Comparison of ENCODE assay signal across 8 cellular contexts in genomic region chr12:2624543-2625266, GRCh38.
DNase-seq lines count a peak whose midpoint lies in the region; ATAC-seq and TF ChIP-seq lines count a peak whose summit lies in the region.

No MANE protein-coding gene starts in this region.

- TF ChIP-seq POLR2A in thyroid gland (IDR thresholded peaks at IDR 0.05), result no peak

- in situ Hi-C loops in GM13977 (cut with MboI; ENCODE audit: low pct_unique_long_range_greater_than_20kb, low sequenced_read_pairs, unreplicated experiment), result no loop called here

- no peak for DNase-seq in AG10803 (ENCODE audit: low read depth)
- no peak for DNase-seq in GM13977 (ENCODE audit: low spot score)
- DNase-seq in SJCRH30, result peak; percentile 38 to 51
- DNase-seq in foreskin fibroblast, result peak; percentile 21 to 75
- no peak for DNase-seq in thyroid gland
- no peak for DNase-seq in activated CD8-positive, alpha-beta memory T cell treated with anti-CD3 and anti-CD28 coated beads, Interleukin-2, amount 50 U/mL, for 4 hours
- DNase-seq in NCI-H1436 (lab: John Stamatoyannopoulos, UW), result no peak

- WGBS in thyroid gland, 2 donors, result 67 to 75% methylated on average over 19 of the region's 19 CpGs

- H3K36me3 ChIP-seq in SJCRH30, result no peaks in the 10 kb centered on the region
- no peaks in the 10 kb centered on the region for H3K36me3 ChIP-seq in thyroid gland

- H3K4me1 ChIP-seq in SJCRH30, result no peaks in the 10 kb centered on the region
- peaks cover 0 to 19% of the 10 kb centered on the region in 2 donors for H3K4me1 ChIP-seq in thyroid gland

- H3K9me3 ChIP-seq in SJCRH30 (replicated peaks), result no peaks in the 10 kb centered on the region
- H3K9me3 ChIP-seq in thyroid gland, result no peaks in the 10 kb centered on the region

- H3K27me3 ChIP-seq in SJCRH30 (peaks cover 62% of the 10 kb centered on the region), thyroid gland (no peaks in the 10 kb centered on the region)

- H3K4me3 ChIP-seq in AG10803 (ENCODE audit: low read length), result no peak overlapping the region
- H3K4me3 ChIP-seq in SJCRH30, result no peak overlapping the region
- H3K4me3 ChIP-seq in foreskin fibroblast (ENCODE audit: low read depth in 1 of 2, low read length in 2 of 2), result no peak overlapping the region
- H3K4me3 ChIP-seq in thyroid gland (replicated peaks in 1 of 3), result no peak overlapping the region

- no peak for ATAC-seq in HG02571 (IDR thresholded peaks at IDR 0.05; ENCODE audit: unreplicated experiment)

- intact Hi-C loops in thyroid gland (cut with DNase I), result no loop called here

- H3K27ac ChIP-seq in SJCRH30 (no peak overlapping the region), thyroid gland (no peak overlapping the region)

- TF ChIP-seq CTCF in AG10803 (conservative IDR thresholded peaks at IDR 0.05; ENCODE audit: low read length) (peak; percentile 34), GM13977 (IDR thresholded peaks at IDR 0.05; ENCODE audit: extremely low read depth, insufficient read depth, missing control alignments) (peak; percentile 29), foreskin fibroblast (IDR thresholded peaks at IDR 0.05; ENCODE audit: low read depth, low read length) (peak; percentile 57), thyroid gland (IDR thresholded peaks at IDR 0.05) (no peak)

Comparison
In these comparisons a context has a peak if more than half of its experiments do, and no peak if none do; other contexts are left out.
1. DNase-seq: peak in SJCRH30 (2 of 2) and foreskin fibroblast (2 of 2); none in AG10803 (single experiment), GM13977 (single experiment), thyroid gland (0 of 2), activated CD8-positive, alpha-beta memory T cell treated with anti-CD3 and anti-CD28 coated beads, Interleukin-2, amount 50 U/mL, for 4 hours (single experiment) and NCI-H1436 (single experiment).
2. CTCF ChIP-seq: peak in AG10803 (single experiment), GM13977 (single experiment) and foreskin fibroblast (single experiment); none in thyroid gland (0 of 6).